13 cellular contexts compared by ENCODE assay signal in the genomic region with DNA sequence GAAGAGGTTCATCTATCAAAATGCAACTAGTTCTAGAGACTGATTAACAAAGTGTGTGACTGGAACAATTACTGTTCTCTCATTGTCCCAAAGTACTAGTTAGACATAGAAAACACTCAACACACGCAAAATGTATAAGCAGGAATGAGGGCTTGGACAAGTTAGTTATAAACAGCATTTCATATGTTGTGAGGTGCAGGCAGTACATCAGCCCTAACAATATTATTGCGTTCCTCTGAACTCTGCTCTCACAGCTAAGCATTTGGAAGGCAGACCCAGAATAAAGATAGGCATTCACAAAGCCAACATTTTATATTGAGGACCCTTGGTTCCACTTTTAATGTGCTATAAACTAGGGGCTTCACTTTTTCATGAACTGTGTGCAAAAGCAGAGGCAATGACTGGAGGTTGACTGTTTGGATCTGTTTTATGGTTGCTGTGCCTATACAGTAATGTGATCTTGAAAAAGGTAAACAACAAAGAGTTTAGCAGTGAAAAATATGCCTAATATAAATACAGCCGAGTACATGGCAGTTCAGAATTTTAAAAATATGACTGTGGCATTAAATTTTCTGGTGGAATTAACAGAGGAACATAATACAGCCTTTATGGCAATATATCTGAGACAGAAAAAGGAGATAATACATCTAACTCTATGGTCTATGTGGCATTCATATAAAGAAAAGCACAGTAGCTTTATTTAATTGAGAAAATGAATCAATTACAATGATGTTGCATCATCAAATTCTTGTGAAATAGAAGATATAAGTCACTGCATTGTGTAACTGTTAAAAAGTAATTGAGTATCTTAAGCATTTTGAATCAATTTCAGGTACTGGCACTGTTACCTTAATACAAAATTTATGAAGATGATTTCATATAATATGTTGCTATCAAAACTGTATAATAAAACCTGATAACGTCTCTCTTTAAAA.
DNase-seq lines count a peak whose midpoint lies in the region; ATAC-seq and TF ChIP-seq lines count a peak whose summit lies in the region.
"Had no signal": no experiment of that assay in that cellular context is flagged by ENCODE, and none has a peak within 500 bp of the region (broad histone marks: within the 10 kb centered on the region; RNA-seq: fewer than 3 reads in every experiment).

No MANE protein-coding gene starts in this region.

- H3K79me2 ChIP-seq in Loucy (ENCODE audit: insufficient read depth, low read length) = no peaks in the 10 kb centered on the region
- H3K79me2 ChIP-seq in osteoblast (ENCODE audit: insufficient read depth, low read length) = no peaks in the 10 kb centered on the region

- H3K4me1 ChIP-seq in Loucy (ENCODE audit: insufficient read depth, low read length, poor library complexity, severe bottlenecking) = peaks cover 60% of the 10 kb centered on the region
- peaks cover 13% of the 10 kb centered on the region for H3K4me1 ChIP-seq in osteoblast (ENCODE audit: insufficient read depth, low read length)
- H3K4me1 ChIP-seq in psoas muscle = no peaks in the 10 kb centered on the region

- intact Hi-C loops in psoas muscle (cut with DNase I) = no loop called here

- peak overlapping the region; percentile 27 for H3K27ac ChIP-seq in osteoblast (ENCODE audit: low read depth, low read length)
- no peak overlapping the region for H3K27ac ChIP-seq in psoas muscle
- H3K27ac ChIP-seq: 22Rv1 had no signal

- no peaks in the 10 kb centered on the region for H3K27me3 ChIP-seq in Loucy (ENCODE audit: insufficient read depth, low read length, poor library complexity, severe bottlenecking)
- no peaks in the 10 kb centered on the region for H3K27me3 ChIP-seq in osteoblast (ENCODE audit: insufficient read depth, low read length)
- H3K27me3 ChIP-seq in psoas muscle (ENCODE audit: insufficient read depth in 3 of 3, low read length in 2 of 3) = no peaks in the 10 kb centered on the region

- peak; percentile 52 for DNase-seq in NOMO-1 treated with DMSO at 0.1 percent for 48 hours (lab: John Stamatoyannopoulos, UW; ENCODE audit: unreplicated experiment)
- DNase-seq in NOMO-1 treated with dmso at 0.1 percent for 144 hours (lab: John Stamatoyannopoulos, UW; ENCODE audit: unreplicated experiment) = no peak
- peak; percentile 24 to 59 for DNase-seq in cardiac fibroblast (ENCODE audit: low read depth in 2 of 2)
- no peak for DNase-seq in osteoblast (ENCODE audit: insufficient read length, low spot score, missing footprints)
- no peak for DNase-seq in stimulated activated CD4-positive, alpha-beta T cell treated with anti-CD3 and anti-CD28 coated beads, Interleukin-2, amount 100 ng/mL, for 24 hours
- DNase-seq in psoas muscle = no peak
- DNase-seq: activated gamma-delta T cell treated with Interleukin-2 at 50 U/mL for 16 hours; effector memory CD4-positive, alpha-beta T cell; H9; NCI-H146 had no signal

- 87 to 94% (median 88%) methylated on average over 4 of the region's 4 CpGs for WGBS in psoas muscle, 3 donors

- H3K4me2 ChIP-seq in Loucy (ENCODE audit: low read depth, low read length, poor library complexity, severe bottlenecking) (peak overlapping the region; percentile 39), osteoblast (ENCODE audit: insufficient read depth, low read length) (peak overlapping the region; percentile 26)

- H3K9me2 ChIP-seq in Loucy (replicated peaks; ENCODE audit: low read depth, low read length) = no peaks in the 10 kb centered on the region

- H2AFZ ChIP-seq in Loucy (ENCODE audit: low read length) = no peak overlapping the region
- no peak overlapping the region for H2AFZ ChIP-seq in osteoblast (ENCODE audit: low read length)

- TF ChIP-seq CTCF in Loucy (conservative IDR thresholded peaks at IDR 0.05; ENCODE audit: low read length) = no peak
- no peak for TF ChIP-seq CTCF in cardiac fibroblast (IDR thresholded peaks at IDR 0.05; ENCODE audit: low read depth, low read length)
- no peak for TF ChIP-seq CTCF in osteoblast (IDR thresholded peaks at IDR 0.05; ENCODE audit: extremely low read depth, low read depth, low read length)
- no peak for TF ChIP-seq CTCF in psoas muscle (IDR thresholded peaks at IDR 0.05)

- H3K9me3 ChIP-seq in Loucy (ENCODE audit: insufficient read depth, low read depth, low read length) (no peaks in the 10 kb centered on the region), osteoblast (ENCODE audit: low read depth, low read length) (no peaks in the 10 kb centered on the region), psoas muscle (no peaks in the 10 kb centered on the region)

- H3K36me3 ChIP-seq in Loucy (ENCODE audit: insufficient read depth, low read length) (no peaks in the 10 kb centered on the region; the same call in 1 of the 2 replicates), osteoblast (ENCODE audit: insufficient read depth, low read length) (no peaks in the 10 kb centered on the region), psoas muscle (ENCODE audit: insufficient read depth in 1 of 2, low read depth in 1 of 2) (no peaks in the 10 kb centered on the region)

- no peak overlapping the region for H3K4me3 ChIP-seq in Loucy (ENCODE audit: low read length, poor library complexity, severe bottlenecking)
- no peak overlapping the region for H3K4me3 ChIP-seq in cardiac fibroblast (replicated peaks in 1 of 2; ENCODE audit: low read depth in 2 of 2, low read length in 2 of 2)
- no peak overlapping the region for H3K4me3 ChIP-seq in osteoblast (ENCODE audit: insufficient read depth, low read length)
- no peak overlapping the region for H3K4me3 ChIP-seq in psoas muscle

- no peak for ATAC-seq in psoas muscle
- ATAC-seq in GM18520 (IDR thresholded peaks at IDR 0.05; ENCODE audit: unreplicated experiment) = no peak

- H3F3A ChIP-seq in Loucy (ENCODE audit: low read depth) = peaks cover 3% of the 10 kb centered on the region; the same call in 1 of the 2 replicates

- H4K20me1 ChIP-seq in Loucy (ENCODE audit: insufficient read depth, low read length, poor library complexity, severe bottlenecking) (no peaks in the 10 kb centered on the region), osteoblast (ENCODE audit: insufficient read depth, low read length) (no peaks in the 10 kb centered on the region)

- H3K9ac ChIP-seq in Loucy (ENCODE audit: low read depth, low read length, poor library complexity, severe bottlenecking) = no peak overlapping the region

Comparison
In these comparisons a context has a peak if more than half of its experiments do, and no peak if none do; other contexts are left out.
1. DNase-seq: peak in NOMO-1 treated with DMSO at 0.1 percent for 48 hours (single experiment) and cardiac fibroblast (2 of 2); none in NOMO-1 treated with dmso at 0.1 percent for 144 hours (single experiment), osteoblast (single experiment), stimulated activated CD4-positive, alpha-beta T cell treated with anti-CD3 and anti-CD28 coated beads, Interleukin-2, amount 100 ng/mL, for 24 hours (0 of 2) and psoas muscle (0 of 2).